Comparison of ENCODE assay signal across 11 cellular contexts in the genomic region with DNA sequence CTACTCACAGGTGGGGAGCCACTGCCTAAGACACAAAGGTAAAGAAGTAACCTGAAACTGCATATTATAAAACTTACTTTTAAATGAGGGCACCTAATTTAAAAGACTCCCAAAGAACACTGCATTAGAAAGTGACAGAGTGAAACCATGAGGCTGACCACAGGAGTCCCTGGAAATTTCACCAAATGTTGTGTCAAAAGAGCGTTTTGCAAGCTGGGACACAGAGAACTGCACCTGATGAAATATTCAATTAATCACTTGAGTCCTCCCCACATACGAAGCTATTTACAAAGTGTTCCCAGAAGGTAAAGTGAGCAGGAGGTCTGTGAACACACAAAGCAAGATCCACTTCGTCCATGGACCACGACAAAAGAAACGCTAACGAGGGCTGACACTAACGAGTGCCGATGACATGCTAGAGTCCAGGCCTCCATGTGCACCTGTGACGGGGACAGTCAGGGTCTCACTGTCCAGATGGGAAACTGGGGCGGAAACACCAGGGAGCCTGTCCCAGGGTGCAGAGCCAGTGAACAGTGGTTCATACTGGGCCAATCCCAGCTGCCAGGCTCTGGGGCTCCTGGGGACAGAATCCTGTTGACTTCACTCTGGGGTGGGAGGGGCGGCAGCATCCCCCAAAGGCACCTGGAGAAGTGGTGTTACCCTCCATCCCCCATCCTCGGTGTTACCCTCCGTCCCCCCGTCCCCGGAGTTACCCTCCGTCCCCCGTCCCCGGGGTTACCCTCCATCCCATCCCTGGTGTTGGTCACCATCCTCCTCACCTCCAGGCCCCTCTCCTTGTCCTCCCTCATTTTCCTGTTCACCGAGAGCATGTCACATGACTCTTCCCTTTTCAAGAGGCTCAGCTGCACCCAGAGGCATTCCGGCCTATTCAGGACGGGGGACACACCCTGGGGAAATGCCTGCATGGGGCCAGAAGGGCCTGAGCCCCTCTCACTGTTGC.
DNase-seq lines count a peak whose midpoint lies in the region; ATAC-seq, FAIRE-seq and TF ChIP-seq lines count a peak whose summit lies in the region.
"Had no signal": no experiment of that assay in that cellular context is flagged by ENCODE, and none has a peak within 500 bp of the region (broad histone marks: within the 10 kb centered on the region; RNA-seq: fewer than 3 reads in every experiment).

No MANE protein-coding gene starts in this region.

- TF ChIP-seq POLR2A in adrenal gland (IDR thresholded peaks at IDR 0.05) (no peak), HepG2 (IDR thresholded peaks at IDR 0.05; ENCODE audit: insufficient read depth in 1 of 2, low read depth in 2 of 2, low read length in 2 of 2) (no peak)

- peaks cover 21 to 98% (median 93%) of the 10 kb centered on the region in 11 experiments; a peak in 21 of 22 replicates for H4K20me1 ChIP-seq in BLaER1 treated with 17β-estradiol and CSF1 and Interleukin-3, amounts not matched to agents 10 nM and 100 nM
- H4K20me1 ChIP-seq in HepG2 (ENCODE audit: insufficient read depth, low read length) = peaks cover 4% of the 10 kb centered on the region; the same call in 1 of the 2 replicates

- H3K9me3 ChIP-seq in BLaER1 treated with 17β-estradiol and CSF1 and Interleukin-3, amounts not matched to agents 10 nM and 100 nM (replicated peaks in 1 of 11) = no peaks in the 10 kb centered on the region
- H3K9me3 ChIP-seq in adrenal gland (replicated peaks in 1 of 3) = no peaks in the 10 kb centered on the region
- no peaks in the 10 kb centered on the region for H3K9me3 ChIP-seq in HepG2 (ENCODE audit: low read length)

- H3K4me2 ChIP-seq in BLaER1 treated with 17β-estradiol and CSF1 and Interleukin-3, amounts not matched to agents 10 nM and 100 nM = peak overlapping the region; percentile 62 to 94 (median 79)
- peak overlapping the region; percentile 86 for H3K4me2 ChIP-seq in HepG2 (ENCODE audit: low read depth, low read length)

- peak overlapping the region in 9 of 11 experiments; percentile 17 to 70 (median 46); a peak in 10 of 22 replicates for H3K27ac ChIP-seq in BLaER1 treated with 17β-estradiol and CSF1 and Interleukin-3, amounts not matched to agents 10 nM and 100 nM
- H3K27ac ChIP-seq in adrenal gland (peak overlapping the region; percentile 78 to 98 (median 90)), HepG2 (ENCODE audit: extremely low read length, insufficient read depth, low read length) (no peak overlapping the region)

- H3K79me2 ChIP-seq in HepG2 (ENCODE audit: insufficient read depth, low read length) = no peaks in the 10 kb centered on the region

- DNase-seq in adrenal gland (no peak), HepG2 (ENCODE audit: low spot score) (no peak), sciatic nerve (ENCODE audit: low spot score) (peak; percentile 59), middle frontal gyrus (ENCODE audit: extremely low spot score, low spot score) (no peak), NCI-H510A (lab: John Stamatoyannopoulos, UW) (no peak)
- DNase-seq: activated CD8-positive, alpha-beta memory T cell treated with anti-CD3 and anti-CD28 coated beads, Interleukin-2, amount 50 U/mL, for 48 hours; NCI-H187 treated with DMSO at 0.1 percent for 48 hours; small intestine had no signal

- POLR2A ChIA-PET in HepG2 (lab: Yijun Ruan, JAX) = interaction anchor here (1.0 to 2.9 kb wide), 4 partner anchors 16 to 51 kb away, joined by 4 to 14 read pairs (median 4); no protein-coding TSS in a partner anchor

- intact Hi-C loops in adrenal gland (cut with DNase I) = no loop called here
- intact Hi-C loops in HepG2 (cut with micrococcal nuclease; ENCODE audit: unreplicated experiment) = no loop called here
- intact Hi-C loops in sciatic nerve (cut with DNase I) = loop anchor here (1.0 kb wide), 1 partner anchor 63 kb away; a partner anchor contains a TSS

- no TSS peak for BruUV-seq in HepG2 (replicated peaks; lab: Mats Ljungman, UMichigan)

- ATAC-seq in HepG2 = no peak
- ATAC-seq in sciatic nerve = no peak
- ATAC-seq in HG03175 (IDR thresholded peaks at IDR 0.05; ENCODE audit: unreplicated experiment) = no peak
- no peak for ATAC-seq in HG02852 (IDR thresholded peaks at IDR 0.05; ENCODE audit: unreplicated experiment)

- peaks cover 57 to 93% (median 75%) of the 10 kb centered on the region in 10 experiments for H3K4me1 ChIP-seq in BLaER1 treated with 17β-estradiol and CSF1 and Interleukin-3, amounts not matched to agents 10 nM and 100 nM
- peaks cover 23 to 26% of the 10 kb centered on the region in 2 donors for H3K4me1 ChIP-seq in adrenal gland (replicated peaks in 1 of 2)
- peaks cover 24% of the 10 kb centered on the region for H3K4me1 ChIP-seq in HepG2 (ENCODE audit: insufficient read depth, low read length)

- in situ Hi-C loops in HepG2 (cut with HindIII; ENCODE audit: extremely low pct_ligation_motif_present, low pct_unique_long_range_greater_than_20kb) = no loop called here

- peaks cover 0 to 97% (median 16%) of the 10 kb centered on the region in 11 experiments; a peak in 14 of 22 replicates for H3K27me3 ChIP-seq in BLaER1 treated with 17β-estradiol and CSF1 and Interleukin-3, amounts not matched to agents 10 nM and 100 nM
- no peaks in the 10 kb centered on the region for H3K27me3 ChIP-seq in adrenal gland
- H3K27me3 ChIP-seq in HepG2 (ENCODE audit: control insufficient read depth in 1 of 2, insufficient read depth in 2 of 2, low read length in 2 of 2) = no peaks in the 10 kb centered on the region

- H3K9ac ChIP-seq in BLaER1 treated with 17β-estradiol and CSF1 and Interleukin-3, amounts not matched to agents 10 nM and 100 nM = peak overlapping the region in 8 of 11 experiments; percentile 12 to 53 (median 32); a peak in 6 of 22 replicates
- peak overlapping the region; percentile 52 for H3K9ac ChIP-seq in HepG2 (ENCODE audit: insufficient read depth, low read depth, low read length)

- TF ChIP-seq EP300 in HepG2 (IDR thresholded peaks at IDR 0.05; ENCODE audit: low read depth in 2 of 2, low read length in 2 of 2) = no peak
- TF ChIP-seq EP300 in HepG2 (CRISPR knock-in tag; IDR thresholded peaks at IDR 0.05; ENCODE audit: borderline replicate concordance) = no peak

- H3K36me3 ChIP-seq in BLaER1 treated with 17β-estradiol and CSF1 and Interleukin-3, amounts not matched to agents 10 nM and 100 nM = no peaks in the 10 kb centered on the region
- H3K36me3 ChIP-seq in adrenal gland (replicated peaks in 1 of 2) = no peaks in the 10 kb centered on the region
- no peaks in the 10 kb centered on the region for H3K36me3 ChIP-seq in HepG2 (replicated peaks in 1 of 2; ENCODE audit: control insufficient read depth in 1 of 2, insufficient read depth in 2 of 2, low read length in 2 of 2)

- TF ChIP-seq CTCF in adrenal gland (IDR thresholded peaks at IDR 0.05) = no peak
- no peak for TF ChIP-seq CTCF in HepG2 (CRISPR knock-in tag; IDR thresholded peaks at IDR 0.05)

- TF ChIP-seq RAD21 in HepG2 (CRISPR knock-in tag; IDR thresholded peaks at IDR 0.05) = no peak

- H3K4me3 ChIP-seq in BLaER1 treated with 17β-estradiol and CSF1 and Interleukin-3, amounts not matched to agents 10 nM and 100 nM = no peak overlapping the region
- H3K4me3 ChIP-seq in adrenal gland = no peak overlapping the region
- H3K4me3 ChIP-seq in HepG2 (replicated peaks in 1 of 3; ENCODE audit: insufficient read depth in 1 of 3, low read depth in 2 of 3, low read length in 3 of 3) = peak overlapping the region in 2 of 3 experiments; percentile 38 to 64; a peak in 3 of 6 replicates

- WGBS in adrenal gland, 4 donors = 85 to 92% (median 89%) methylated on average over 16 to 21 of the region's 21 CpGs
- WGBS in HepG2 (ENCODE audit: low lambda C conversion rate) = 86% methylated on average over 21 of the region's 21 CpGs

- CTCF ChIA-PET in HepG2 (lab: Yijun Ruan, JAX; ENCODE audit: low intra/inter-chr PET ratio, low total read pairs) = no interaction called here

- FAIRE-seq in HepG2 (lab: Jason Lieb, UNC) = no peak
- FAIRE-seq: small intestine had no signal

- no peak overlapping the region for H2AFZ ChIP-seq in HepG2 (ENCODE audit: low read length)

TF ChIP-seq in HepG2, 621 proteins besides CTCF, POLR2A, EP300 and RAD21 (continues in another document):
- no peak for TF ChIP-seq REPIN1 (CRISPR knock-in tag; IDR thresholded peaks at IDR 0.05; ENCODE audit: borderline replicate concordance, low read depth)
- TF ChIP-seq, protein P1, sequence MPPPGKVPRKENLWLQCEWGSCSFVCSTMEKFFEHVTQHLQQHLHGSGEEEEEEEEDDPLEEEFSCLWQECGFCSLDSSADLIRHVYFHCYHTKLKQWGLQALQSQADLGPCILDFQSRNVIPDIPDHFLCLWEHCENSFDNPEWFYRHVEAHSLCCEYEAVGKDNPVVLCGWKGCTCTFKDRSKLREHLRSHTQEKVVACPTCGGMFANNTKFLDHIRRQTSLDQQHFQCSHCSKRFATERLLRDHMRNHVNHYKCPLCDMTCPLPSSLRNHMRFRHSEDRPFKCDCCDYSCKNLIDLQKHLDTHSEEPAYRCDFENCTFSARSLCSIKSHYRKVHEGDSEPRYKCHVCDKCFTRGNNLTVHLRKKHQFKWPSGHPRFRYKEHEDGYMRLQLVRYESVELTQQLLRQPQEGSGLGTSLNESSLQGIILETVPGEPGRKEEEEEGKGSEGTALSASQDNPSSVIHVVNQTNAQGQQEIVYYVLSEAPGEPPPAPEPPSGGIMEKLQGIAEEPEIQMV (CRISPR knock-in tag; IDR thresholded peaks at IDR 0.05; ENCODE audit: low read depth) = no peak

Comparison
In these comparisons a context has a peak if more than half of its experiments do, and no peak if none do; other contexts are left out.
1. H3K4me3 ChIP-seq: peak in HepG2 (2 of 3); none in BLaER1 treated with 17β-estradiol and CSF1 and Interleukin-3, amounts not matched to agents 10 nM and 100 nM (0 of 10) and adrenal gland (0 of 4).